30 cellular contexts compared by ENCODE assay signal in the genomic region with DNA sequence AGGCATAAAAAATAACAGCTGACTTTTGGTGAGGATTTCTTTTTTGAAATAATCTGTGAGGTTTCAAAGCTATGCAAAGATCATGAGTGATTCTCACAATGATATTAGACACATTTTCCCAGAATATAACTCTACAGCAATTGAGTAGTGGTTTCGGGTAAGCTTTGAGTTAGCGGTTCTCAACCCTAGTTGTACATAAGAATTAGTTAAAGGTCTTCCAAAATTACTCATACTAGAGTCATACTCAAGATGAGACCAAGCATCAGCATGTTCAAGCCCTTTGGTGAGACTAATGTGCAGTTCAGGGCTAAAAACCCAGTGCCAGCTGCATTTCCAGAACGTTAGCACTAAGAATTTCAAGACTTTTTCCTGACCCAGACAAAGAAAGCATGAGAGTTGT. TPM values are rescaled to one million over a fixed set of nuclear protein-coding genes. Genes with fewer than 3 reads are reported as not detected.
"Had no signal": no experiment of that assay in that cellular context is flagged by ENCODE, and none has a peak within 500 bp of the region (broad histone marks: within the 10 kb centered on the region; RNA-seq: fewer than 3 reads in every experiment).

No MANE protein-coding gene starts in this region.

- H3K27me3 ChIP-seq: adrenal gland, ascending aorta, brain microvascular endothelial cell, esophagus squamous epithelium, gastroesophageal sphincter, thyroid gland, upper lobe of right lung had no signal

- H3K4me1 ChIP-seq: adrenal gland, ascending aorta, esophagus squamous epithelium, gastroesophageal sphincter, parathyroid adenoma, thyroid gland, upper lobe of right lung had no signal

- DNase-seq: activated B cell treated with CpG ODN at 0.5 μM for 24 hours; activated CD4-positive, alpha-beta T cell treated with anti-CD3 and anti-CD28 coated beads for 36 hours; activated CD4-positive, alpha-beta T cell treated with anti-CD3 and anti-CD28 coated beads, Interleukin-2, amount 50 U/mL, for 4 hours; activated CD8-positive, alpha-beta memory T cell treated with anti-CD3 and anti-CD28 coated beads, Interleukin-2, amount 50 U/mL, for 48 hours; activated naive CD4-positive, alpha-beta T cell; activated T-cell treated with anti-CD3 and anti-CD28 coated beads, Interleukin-2, amount 50 U/mL, for 4 hours; adrenal gland; brain microvascular endothelial cell; effector memory CD4-positive, alpha-beta T cell; esophagus squamous epithelium; head of caudate nucleus; islet precursor cell; left colon; mesenchymal stem cell; mucosa of descending colon; nephron progenitor cell; right cardiac atrium; stimulated activated CD4-positive, alpha-beta T cell treated with anti-CD3 and anti-CD28 coated beads, Interleukin-4, amount 100 ng/mL, for 24 hours; stimulated activated naive CD4-positive, alpha-beta T cell treated with Interleukin-2 at 50 U/mL for 16 hours; substantia nigra; T1000; thyroid gland; upper lobe of right lung had no signal

- H3K27ac ChIP-seq: adrenal gland, ascending aorta, brain microvascular endothelial cell, esophagus squamous epithelium, gastroesophageal sphincter, parathyroid adenoma, thyroid gland, upper lobe of right lung had no signal

- ATAC-seq: activated CD4-positive, alpha-beta T cell treated with anti-CD3 and anti-CD28 coated beads for 36 hours; activated T-cell treated with anti-CD3 and anti-CD28 coated beads, Interleukin-2, amount 50 U/mL, for 4 hours; gastroesophageal sphincter; left colon; mucosa of descending colon; right cardiac atrium; upper lobe of right lung had no signal

RNA-seq across cellular contexts. Expression of a gene that starts 31.1 kb away (rescaled TPM):
- total RNA-seq: activated B cell treated with CpG ODN at 0.5 μM for 24 hours; activated CD4-positive, alpha-beta T cell treated with anti-CD3 and anti-CD28 coated beads for 36 hours; activated CD8-positive, alpha-beta memory T cell treated with anti-CD3 and anti-CD28 coated beads for 36 hours; activated T-cell treated with anti-CD3 and anti-CD28 coated beads, Interleukin-2, amount 50 U/mL, for 4 hours; activated T-helper 2 cell treated with anti-CD3 and anti-CD28 coated beads, Interferon-gamma antibody, Interleukin-2, Interleukin-4, amounts not matched to agents 10 μg/mL and 5 μg/mL and 100 μg/mL, durations not matched to agents 14 hours and 24 hours and 36 hours; adrenal gland; ascending aorta; dermis microvascular lymphatic vessel endothelial cell; esophagus squamous epithelium; gastroesophageal sphincter; pulmonary artery endothelial cell; right cardiac atrium; thyroid gland; upper lobe of right lung had no signal
- polyA plus RNA-seq: adrenal gland, right cardiac atrium had no signal

RNA-seq across cellular contexts. Expression of a gene that starts 39.9 kb away (rescaled TPM):
- total RNA-seq: activated B cell treated with CpG ODN at 0.5 μM for 24 hours; activated CD4-positive, alpha-beta T cell treated with anti-CD3 and anti-CD28 coated beads for 36 hours; activated CD8-positive, alpha-beta memory T cell treated with anti-CD3 and anti-CD28 coated beads for 36 hours; activated T-cell treated with anti-CD3 and anti-CD28 coated beads, Interleukin-2, amount 50 U/mL, for 4 hours; activated T-helper 2 cell treated with anti-CD3 and anti-CD28 coated beads, Interferon-gamma antibody, Interleukin-2, Interleukin-4, amounts not matched to agents 10 μg/mL and 5 μg/mL and 100 μg/mL, durations not matched to agents 14 hours and 24 hours and 36 hours; ascending aorta; dermis microvascular lymphatic vessel endothelial cell; right cardiac atrium had no signal
- polyA plus RNA-seq: right cardiac atrium had no signal
